In genomic region chr21:16454371-16454770, GRCh38 we compare ENCODE assay signal across 11 cellular contexts.
DNase-seq lines count a peak whose midpoint lies in the region; ATAC-seq and TF ChIP-seq lines count a peak whose summit lies in the region.
"Had no signal": no experiment of that assay in that cellular context is flagged by ENCODE, and none has a peak within 500 bp of the region (broad histone marks: within the 10 kb centered on the region; RNA-seq: fewer than 3 reads in every experiment).

No MANE protein-coding gene starts in this region.

- DNase-seq in HT-29 (ENCODE audit: low spot score) (peak; percentile 2), RWPE1 (ENCODE audit: low spot score) (no peak), fibroblast of lung (ENCODE audit: low read depth in 2 of 2) (peak; percentile 16 to 42), psoas muscle (no peak), amniotic stem cell (lab: John Stamatoyannopoulos, UW) (no peak), RKO (ENCODE audit: low spot score) (no peak)
- no peak for DNase-seq in naive thymus-derived CD4-positive, alpha-beta T cell
- DNase-seq: NCI-H774, ovary had no signal

- H3K4me1 Mint-ChIP-seq in naive thymus-derived CD4-positive, alpha-beta T cell = no peaks in the 10 kb centered on the region

- H3K4me3 Mint-ChIP-seq in naive thymus-derived CD4-positive, alpha-beta T cell = no peak overlapping the region
- H3K4me3 Mint-ChIP-seq: WTC11 had no signal

- no peaks in the 10 kb centered on the region for H3K36me3 ChIP-seq in fibroblast of lung (ENCODE audit: control insufficient read depth, insufficient read depth, low read length)
- H3K36me3 ChIP-seq in psoas muscle (ENCODE audit: insufficient read depth in 1 of 2, low read depth in 1 of 2) = no peaks in the 10 kb centered on the region
- no peaks in the 10 kb centered on the region for H3K36me3 ChIP-seq in naive thymus-derived CD4-positive, alpha-beta T cell (ENCODE audit: control insufficient read depth in 2 of 3, insufficient read depth in 3 of 3, low read length in 3 of 3)
- H3K36me3 ChIP-seq: ovary had no signal

- H3K4me1 ChIP-seq in fibroblast of lung (ENCODE audit: control insufficient read depth, extremely low read depth, insufficient read depth, low read length) (no peaks in the 10 kb centered on the region), psoas muscle (peaks cover 40% of the 10 kb centered on the region)
- no peaks in the 10 kb centered on the region for H3K4me1 ChIP-seq in naive thymus-derived CD4-positive, alpha-beta T cell (ENCODE audit: control insufficient read depth in 2 of 2, insufficient read depth in 2 of 2, low read length in 2 of 2)

- CTCF ChIA-PET in RWPE1 (lab: Yijun Ruan, JAX) = interaction anchor here (0.5 kb wide), 1 partner anchor 126 kb away, joined by 3 read pairs; no protein-coding TSS in a partner anchor
- CTCF ChIA-PET in naive thymus-derived CD4-positive, alpha-beta T cell (lab: Charles Lee) = no interaction called here

- no peaks in the 10 kb centered on the region for H3K79me2 ChIP-seq in fibroblast of lung (ENCODE audit: control insufficient read depth, insufficient read depth, low read length)

- H3K27ac Mint-ChIP-seq in naive thymus-derived CD4-positive, alpha-beta T cell = no peak overlapping the region
- H3K27ac Mint-ChIP-seq: WTC11 had no signal

- no peaks in the 10 kb centered on the region for H3K27me3 ChIP-seq in fibroblast of lung (ENCODE audit: control insufficient read depth, insufficient read depth, low read length)
- H3K27me3 ChIP-seq in psoas muscle (ENCODE audit: insufficient read depth in 3 of 3, low read length in 2 of 3) = no peaks in the 10 kb centered on the region
- no peaks in the 10 kb centered on the region for H3K27me3 ChIP-seq in naive thymus-derived CD4-positive, alpha-beta T cell (ENCODE audit: control insufficient read depth in 2 of 2, insufficient read depth in 2 of 2, low read length in 2 of 2)
- H3K27me3 ChIP-seq: ovary had no signal

- no peaks in the 10 kb centered on the region for H3K27me3 Mint-ChIP-seq in naive thymus-derived CD4-positive, alpha-beta T cell

- peaks cover 0 to 6% (median 0%) of the 10 kb centered on the region in 11 donors for H3K9me3 Mint-ChIP-seq in naive thymus-derived CD4-positive, alpha-beta T cell
- H3K9me3 Mint-ChIP-seq: WTC11 had no signal

- H3K36me3 Mint-ChIP-seq in naive thymus-derived CD4-positive, alpha-beta T cell = no peaks in the 10 kb centered on the region
- H3K36me3 Mint-ChIP-seq: WTC11 had no signal

- peak in 2 of 4 donors; percentile 47 to 52 for ATAC-seq in psoas muscle
- ATAC-seq in GM19467 (IDR thresholded peaks at IDR 0.05; ENCODE audit: unreplicated experiment) = no peak
- ATAC-seq in naive thymus-derived CD4-positive, alpha-beta T cell = no peak
- ATAC-seq: WTC11 had no signal

- 0 out of 2 replicates have a peak, but pooled peaks have one; percentile 5 for TF ChIP-seq CTCF in RWPE1 (conservative IDR thresholded peaks at IDR 0.05; ENCODE audit: low read depth)
- TF ChIP-seq CTCF in fibroblast of lung (conservative IDR thresholded peaks at IDR 0.05 in 1 of 2, IDR thresholded peaks at IDR 0.05 in 1 of 2; ENCODE audit: low read depth in 1 of 2, low read length in 2 of 2) = peak; percentile 11 to 46
- peak; percentile 37 for TF ChIP-seq CTCF in psoas muscle (IDR thresholded peaks at IDR 0.05)

- H3K9me3 ChIP-seq in fibroblast of lung (ENCODE audit: control insufficient read depth, insufficient read depth, low read depth, low read length) = no peaks in the 10 kb centered on the region
- H3K9me3 ChIP-seq in psoas muscle = no peaks in the 10 kb centered on the region
- H3K9me3 ChIP-seq in naive thymus-derived CD4-positive, alpha-beta T cell (ENCODE audit: control insufficient read depth in 2 of 3, low read length in 3 of 3) = no peaks in the 10 kb centered on the region
- H3K9me3 ChIP-seq: ovary had no signal

- H4K20me1 ChIP-seq in fibroblast of lung (ENCODE audit: control insufficient read depth, extremely low read depth, insufficient read depth, low read length) = no peaks in the 10 kb centered on the region

- no peak overlapping the region for H3K4me2 ChIP-seq in fibroblast of lung (ENCODE audit: extremely low read depth, insufficient read depth, low read length)

- POLR2A ChIA-PET in RWPE1 (lab: Yijun Ruan, JAX; ENCODE audit: low non-redundant PET) = no interaction called here
- POLR2A ChIA-PET in naive thymus-derived CD4-positive, alpha-beta T cell (lab: Charles Lee) = no interaction called here

- no peak overlapping the region for H2AFZ ChIP-seq in fibroblast of lung (ENCODE audit: low read length)

- intact Hi-C loops in psoas muscle (cut with DNase I) = no loop called here
- intact Hi-C loops in naive thymus-derived CD4-positive, alpha-beta T cell (cut with micrococcal nuclease) = no loop called here

- no peak overlapping the region for H3K4me3 ChIP-seq in fibroblast of lung (replicated peaks in 1 of 4; ENCODE audit: control extremely low read depth in 1 of 4, insufficient read depth in 1 of 4, low read depth in 3 of 4, low read length in 4 of 4)
- no peak overlapping the region for H3K4me3 ChIP-seq in psoas muscle
- no peak overlapping the region for H3K4me3 ChIP-seq in naive thymus-derived CD4-positive, alpha-beta T cell (ENCODE audit: low read length)
- H3K4me3 ChIP-seq: ovary had no signal

- H3K27ac ChIP-seq in RWPE1 = no peak overlapping the region
- no peak overlapping the region for H3K27ac ChIP-seq in fibroblast of lung (ENCODE audit: insufficient read depth, low read length)
- H3K27ac ChIP-seq in psoas muscle = no peak overlapping the region
- H3K27ac ChIP-seq in naive thymus-derived CD4-positive, alpha-beta T cell (ENCODE audit: low read depth, low read length) = no peak overlapping the region
- H3K27ac ChIP-seq: ovary had no signal

- H3K9ac ChIP-seq in fibroblast of lung (ENCODE audit: insufficient read depth, low read length) = no peak overlapping the region

Comparison
In these comparisons a context has a peak if more than half of its experiments do, and no peak if none do; other contexts are left out.
1. DNase-seq: peak in HT-29 (single experiment) and fibroblast of lung (2 of 2); none in RWPE1 (single experiment), psoas muscle (0 of 2), amniotic stem cell (single experiment), naive thymus-derived CD4-positive, alpha-beta T cell (0 of 9) and RKO (single experiment).
2. Peak in every context shown above with its lines, with median percentiles within 50 percentile points of each other: CTCF ChIP-seq.